Comparison of ENCODE assay signal across 12 cellular contexts in the genomic region with DNA sequence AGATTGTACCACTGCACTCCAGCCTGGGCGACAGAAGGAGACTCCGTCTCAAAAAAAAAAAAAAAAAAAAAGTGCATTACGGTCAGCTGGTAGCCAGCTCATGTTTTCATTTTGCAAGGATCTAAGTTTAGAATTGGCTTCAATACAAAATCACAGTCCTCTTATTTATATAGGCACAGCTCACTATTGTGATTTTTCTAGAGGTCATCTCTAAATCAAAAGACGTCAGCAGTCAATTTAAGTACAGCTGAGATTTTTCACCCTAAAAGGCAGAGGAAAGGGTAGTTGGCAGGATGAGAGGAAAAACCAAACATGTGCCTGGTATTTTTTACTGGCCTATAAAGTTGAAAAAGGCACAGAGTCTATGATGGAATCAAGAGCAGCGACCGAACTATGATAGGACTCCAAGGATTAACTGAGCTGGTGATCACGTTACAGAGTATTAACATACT. TPM values are rescaled to one million over a fixed set of nuclear protein-coding genes. Genes with fewer than 3 reads are reported as not detected.
DNase-seq lines count a peak whose midpoint lies in the region; ATAC-seq and TF ChIP-seq lines count a peak whose summit lies in the region.
"Had no signal": no experiment of that assay in that cellular context is flagged by ENCODE, and none has a peak within 500 bp of the region (broad histone marks: within the 10 kb centered on the region; RNA-seq: fewer than 3 reads in every experiment).

No MANE protein-coding gene starts in this region.

- no peak for TF ChIP-seq POLR2A in heart left ventricle (IDR thresholded peaks at IDR 0.05)

- intact Hi-C loops in heart left ventricle (cut with DNase I) = loop anchor here in 3 of 10 donors (5.0 to 10.0 kb wide), 3 partner anchors 34 to 87 kb away; a partner anchor contains a TSS
- intact Hi-C loops in CD8-positive, alpha-beta T cell (cut with DNase I, micrococcal nuclease) = no loop called here

- H3K4me2 ChIP-seq in smooth muscle cell = peak overlapping the region; percentile 70

- DNase-seq in HCEC 1CT (peak; percentile 57), amniotic stem cell (lab: John Stamatoyannopoulos, UW) (peak; percentile 76), heart left ventricle (no peak), smooth muscle cell (lab: John Stamatoyannopoulos, UW; ENCODE audit: unreplicated experiment) (no peak), UCSD-AML1 (lab: John Stamatoyannopoulos, UW; ENCODE audit: unreplicated experiment) (no peak), SHP77 treated with DMSO at 0.1 percent for 48 hours (lab: John Stamatoyannopoulos, UW) (no peak), AML-193 (lab: John Stamatoyannopoulos, UW) (no peak)
- no peak for DNase-seq in CD8-positive, alpha-beta T cell
- DNase-seq: activated CD4-positive, CD25-positive, alpha-beta regulatory T cell; effector memory CD8-positive, alpha-beta T cell; NCI-H1105 had no signal

- H3K36me3 Mint-ChIP-seq in CD8-positive, alpha-beta T cell = no peaks in the 10 kb centered on the region

- H3K27ac ChIP-seq in heart left ventricle (peak overlapping the region; percentile 71 to 94 (median 84)), smooth muscle cell (ENCODE audit: low read depth) (peak overlapping the region; percentile 64)
- no peak overlapping the region for H3K27ac ChIP-seq in CD8-positive, alpha-beta T cell (ENCODE audit: low read depth, low read length)

- no peak for TF ChIP-seq CTCF in heart left ventricle (IDR thresholded peaks at IDR 0.05)
- no peak for TF ChIP-seq CTCF in smooth muscle cell (IDR thresholded peaks at IDR 0.05; ENCODE audit: borderline replicate concordance, insufficient read depth, poor library complexity, severe bottlenecking)
- TF ChIP-seq CTCF in CD8-positive, alpha-beta T cell (IDR thresholded peaks at IDR 0.05) = no peak

- no peaks in the 10 kb centered on the region for H3K36me3 ChIP-seq in heart left ventricle
- no peaks in the 10 kb centered on the region for H3K36me3 ChIP-seq in smooth muscle cell (ENCODE audit: low read depth)
- H3K36me3 ChIP-seq in CD8-positive, alpha-beta T cell (ENCODE audit: insufficient read depth, low read length) = no peaks in the 10 kb centered on the region

- CTCF ChIA-PET in CD8-positive, alpha-beta T cell (lab: Charles Lee) = no interaction called here

- no peaks in the 10 kb centered on the region for H4K20me1 ChIP-seq in smooth muscle cell (ENCODE audit: low read depth)

- 13 to 22% (median 18%) methylated on average over 7 of the region's 7 CpGs for WGBS in heart left ventricle, 4 donors
- WGBS in smooth muscle cell (ENCODE audit: low lambda C conversion rate) = 20% methylated on average over 7 of the region's 7 CpGs

- H3K27ac Mint-ChIP-seq in CD8-positive, alpha-beta T cell = no peak overlapping the region
- H3K27ac Mint-ChIP-seq: activated T-helper 2 cell treated with anti-CD3 and anti-CD28 coated beads, Interferon-gamma antibody, Interleukin-2, Interleukin-4, amounts not matched to agents 10 μg/mL and 5 μg/mL and 100 μg/mL, durations not matched to agents 14 hours and 24 hours and 36 hours; effector memory CD8-positive, alpha-beta T cell had no signal

- H3K4me1 ChIP-seq in heart left ventricle (peaks cover 0 to 25% (median 7%) of the 10 kb centered on the region in 12 donors), smooth muscle cell (ENCODE audit: low read depth) (no peaks in the 10 kb centered on the region)
- no peaks in the 10 kb centered on the region for H3K4me1 ChIP-seq in CD8-positive, alpha-beta T cell (ENCODE audit: insufficient read depth, low read length)

- peaks cover 2% of the 10 kb centered on the region for H3K27me3 Mint-ChIP-seq in CD8-positive, alpha-beta T cell (ENCODE audit: low read depth)

- H3K9ac ChIP-seq in smooth muscle cell (ENCODE audit: low read depth) = no peak overlapping the region

- POLR2A ChIA-PET in CD8-positive, alpha-beta T cell (lab: Charles Lee) = no interaction called here

- H3K27me3 ChIP-seq in heart left ventricle (no peaks in the 10 kb centered on the region), smooth muscle cell (ENCODE audit: low read depth) (no peaks in the 10 kb centered on the region)
- no peaks in the 10 kb centered on the region for H3K27me3 ChIP-seq in CD8-positive, alpha-beta T cell (ENCODE audit: insufficient read depth, low read length)

- no peaks in the 10 kb centered on the region for H3K4me1 Mint-ChIP-seq in CD8-positive, alpha-beta T cell (ENCODE audit: low read depth)

- no peak overlapping the region for H3K4me3 Mint-ChIP-seq in CD8-positive, alpha-beta T cell
- H3K4me3 Mint-ChIP-seq: effector memory CD8-positive, alpha-beta T cell had no signal

- no peaks in the 10 kb centered on the region for H3F3A ChIP-seq in smooth muscle cell (ENCODE audit: low read depth)

- H3K9me3 Mint-ChIP-seq in CD8-positive, alpha-beta T cell = no peaks in the 10 kb centered on the region
- H3K9me3 Mint-ChIP-seq: activated T-helper 2 cell treated with anti-CD3 and anti-CD28 coated beads, Interferon-gamma antibody, Interleukin-2, Interleukin-4, amounts not matched to agents 10 μg/mL and 5 μg/mL and 100 μg/mL, durations not matched to agents 14 hours and 24 hours and 36 hours; effector memory CD8-positive, alpha-beta T cell had no signal

- peak overlapping the region; percentile 68 for H2AFZ ChIP-seq in smooth muscle cell (ENCODE audit: low read depth)

- H3K9me3 ChIP-seq in heart left ventricle = no peaks in the 10 kb centered on the region
- H3K9me3 ChIP-seq in smooth muscle cell (replicated peaks; ENCODE audit: low read depth) = no peaks in the 10 kb centered on the region
- H3K9me3 ChIP-seq in CD8-positive, alpha-beta T cell (ENCODE audit: low read length) = no peaks in the 10 kb centered on the region

- peak overlapping the region in 6 of 12 donors; percentile 6 to 15 (median 8) for H3K4me3 ChIP-seq in heart left ventricle
- no peak overlapping the region for H3K4me3 ChIP-seq in smooth muscle cell
- no peak overlapping the region for H3K4me3 ChIP-seq in CD8-positive, alpha-beta T cell (ENCODE audit: low read depth, low read length)

- ATAC-seq in heart left ventricle = peak; percentile 74 to 89 (median 82)
- no peak for ATAC-seq in CD8-positive, alpha-beta T cell
- ATAC-seq: effector memory CD8-positive, alpha-beta T cell had no signal

- no peaks in the 10 kb centered on the region for H3K79me2 ChIP-seq in smooth muscle cell (ENCODE audit: low read depth)

RNA-seq across cellular contexts. Expression of a gene that starts 30.8 kb away (rescaled TPM):
- total RNA-seq in heart left ventricle = 1 to 10 TPM; 1.5 to 7.7 (median 3.2) TPM
- polyA plus RNA-seq in heart left ventricle = 1 to 10 TPM; 1.0 to 2.0 TPM
- 0.18 TPM in 1 of 2 replicates, not detected in the other for total RNA-seq in smooth muscle cell
- polyA plus RNA-seq in smooth muscle cell = not detected in 2 replicates
- total RNA-seq in CD8-positive, alpha-beta T cell = not detected
- total RNA-seq: activated T-helper 2 cell treated with anti-CD3 and anti-CD28 coated beads, Interferon-gamma antibody, Interleukin-2, Interleukin-4, amounts not matched to agents 10 μg/mL and 5 μg/mL and 100 μg/mL, durations not matched to agents 14 hours and 24 hours and 36 hours had no signal

RNA-seq across cellular contexts. Expression of a gene that starts 42.8 kb away (rescaled TPM):
- total RNA-seq in heart left ventricle = under 1 TPM in 5 of 9 donors, not detected in 4; 0.25 to 0.84 (median 0.64) TPM
- polyA plus RNA-seq in heart left ventricle = under 1 TPM; 0.27 to 0.35 TPM
- 0.45 TPM in 1 of 2 replicates, not detected in the other for total RNA-seq in smooth muscle cell
- 0.34 TPM in 1 of 2 replicates, not detected in the other for polyA plus RNA-seq in smooth muscle cell
- total RNA-seq in CD8-positive, alpha-beta T cell = not detected
- total RNA-seq: activated T-helper 2 cell treated with anti-CD3 and anti-CD28 coated beads, Interferon-gamma antibody, Interleukin-2, Interleukin-4, amounts not matched to agents 10 μg/mL and 5 μg/mL and 100 μg/mL, durations not matched to agents 14 hours and 24 hours and 36 hours had no signal

Comparison
In these comparisons a context has a peak if more than half of its experiments do, and no peak if none do; other contexts are left out.
1. DNase-seq: peak in HCEC 1CT (single experiment) and amniotic stem cell (single experiment); none in heart left ventricle (0 of 5), smooth muscle cell (single experiment), UCSD-AML1 (single experiment), SHP77 treated with DMSO at 0.1 percent for 48 hours (single experiment), CD8-positive, alpha-beta T cell (0 of 7) and AML-193 (0 of 2).